Comparison of ENCODE assay signal across 19 cellular contexts in the genomic region with DNA sequence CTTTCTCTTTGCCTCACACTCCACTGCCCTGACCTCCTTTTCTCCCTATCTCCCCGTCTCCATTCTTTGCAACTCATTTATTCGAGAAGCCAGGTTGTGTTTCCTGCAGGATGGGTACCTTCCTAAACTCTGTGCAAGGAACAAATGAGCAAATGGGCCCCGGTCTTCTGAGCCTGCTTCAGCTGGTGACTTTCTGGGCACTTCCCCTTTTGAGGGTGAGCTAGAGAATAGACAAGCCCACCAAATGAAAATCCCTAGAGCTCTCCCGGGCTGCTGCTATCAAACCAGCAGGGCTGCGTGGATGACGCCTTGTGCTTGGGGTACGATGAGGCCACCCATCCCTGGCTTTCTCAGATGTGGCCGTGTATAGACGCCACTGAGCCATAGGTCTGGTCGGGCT.
A peak's percentile ranks its signal among the peaks of the same experiment; 100 is the strongest.
DNase-seq lines count a peak whose midpoint lies in the region; ATAC-seq lines count a peak whose summit lies in the region.
"Had no signal": no experiment of that assay in that cellular context is flagged by ENCODE, and none has a peak within 500 bp of the region (broad histone marks: within the 10 kb centered on the region; RNA-seq: fewer than 3 reads in every experiment).

No MANE protein-coding gene starts in this region.

- no CpG with 5 or more reads among the region's 10 CpGs for WGBS in neuronal stem cell (ENCODE audit: extremely low coverage in 2 of 2, insufficient read length in 2 of 2, insufficient replicate concordance in 1 of 2), 2 donors

- H3K27ac ChIP-seq in neuronal stem cell (replicated peaks; ENCODE audit: low read length) = no peak overlapping the region
- H3K27ac ChIP-seq: C4-2B had no signal

- no peak overlapping the region for H2BK15ac ChIP-seq in neuronal stem cell (ENCODE audit: low read length)

- H3K14ac ChIP-seq in neuronal stem cell (ENCODE audit: low read length) = no peak overlapping the region

- H2BK5ac ChIP-seq in neuronal stem cell (ENCODE audit: low read length) = no peak overlapping the region

- no peaks in the 10 kb centered on the region for H3K27me3 ChIP-seq in neuronal stem cell (ENCODE audit: control insufficient read depth in 3 of 3, insufficient read depth in 3 of 3, low read depth in 1 of 3, low read length in 3 of 3)

- no peaks in the 10 kb centered on the region for H3K36me3 ChIP-seq in neuronal stem cell (replicated peaks in 1 of 2; ENCODE audit: control insufficient read depth in 2 of 2, insufficient read depth in 2 of 2, low read length in 2 of 2)

- no peak overlapping the region for H3K4ac ChIP-seq in neuronal stem cell (ENCODE audit: low read length)

- H4K8ac ChIP-seq in neuronal stem cell (ENCODE audit: low read depth, low read length) = no peak overlapping the region

- peak; percentile 20 for DNase-seq in NOMO-1 treated with DMSO at 0.1 percent for 48 hours (lab: John Stamatoyannopoulos, UW; ENCODE audit: unreplicated experiment)
- DNase-seq in NOMO-1 treated with dmso at 0.1 percent for 144 hours (lab: John Stamatoyannopoulos, UW; ENCODE audit: unreplicated experiment) = no peak
- peak; percentile 8 for DNase-seq in Kasumi-1 (lab: John Stamatoyannopoulos, UW)
- DNase-seq in OCI-M1 (lab: John Stamatoyannopoulos, UW) = peak; percentile 14
- DNase-seq in neuronal stem cell (ENCODE audit: low spot score) = no peak
- DNase-seq in COLO668 (lab: John Stamatoyannopoulos, UW; ENCODE audit: unreplicated experiment) = no peak
- DNase-seq in activated gamma-delta T cell treated with Interleukin-2 at 50 U/mL for 16 hours = no peak
- DNase-seq: 8988T; AML-193; CD4-positive, alpha-beta memory T cell; COR-L47; DMS153; DMS79 treated with DMSO at 0.1 percent for 48 hours; EL; H7; IMR-90 had no signal

- no peak overlapping the region for H2BK12ac ChIP-seq in neuronal stem cell (ENCODE audit: low read length)

- no peak overlapping the region for H3K18ac ChIP-seq in neuronal stem cell (ENCODE audit: low read length)

- no peaks in the 10 kb centered on the region for H3K79me1 ChIP-seq in neuronal stem cell (ENCODE audit: low read depth, low read length)

- peak overlapping the region; percentile 67 for H2BK120ac ChIP-seq in neuronal stem cell (ENCODE audit: low read depth, low read length)

- H2AFZ ChIP-seq in neuronal stem cell (ENCODE audit: low read length) = no peak overlapping the region
- H2AFZ ChIP-seq: GM23338 had no signal

- H2AK5ac ChIP-seq in neuronal stem cell (ENCODE audit: low read depth, low read length) = no peak overlapping the region

- H4K91ac ChIP-seq in neuronal stem cell (ENCODE audit: low read depth, low read length, poor library complexity) = no peak overlapping the region

- H3K23ac ChIP-seq in neuronal stem cell (ENCODE audit: low read depth, low read length, poor library complexity) = no peak overlapping the region

- no peak overlapping the region for H3K4me3 ChIP-seq in neuronal stem cell (ENCODE audit: low read length in 2 of 2)
- H3K4me3 ChIP-seq: GM23338 had no signal

- ATAC-seq in GM21576 (IDR thresholded peaks at IDR 0.05; ENCODE audit: unreplicated experiment) = no peak
- ATAC-seq: GM23338 had no signal

- H3K4me2 ChIP-seq in neuronal stem cell (ENCODE audit: insufficient read depth, low read length, poor library complexity, severe bottlenecking) = no peak overlapping the region
- H3K4me2 ChIP-seq: GM23338 had no signal

- H3K4me1 ChIP-seq in neuronal stem cell (ENCODE audit: control insufficient read depth in 2 of 2, insufficient read depth in 1 of 2, low read depth in 1 of 2, low read length in 2 of 2) = no peaks in the 10 kb centered on the region

- H3K9me3 ChIP-seq in neuronal stem cell (replicated peaks in 1 of 2; ENCODE audit: control insufficient read depth in 2 of 2, insufficient read depth in 1 of 2, low read depth in 1 of 2, low read length in 2 of 2) = peaks cover 0 to 3% of the 10 kb centered on the region in 2 donors

- H3K9ac ChIP-seq in neuronal stem cell (ENCODE audit: low read depth, low read length, poor library complexity) = no peak overlapping the region

Comparison
In these comparisons a context has a peak if more than half of its experiments do, and no peak if none do; other contexts are left out.
1. DNase-seq: peak in NOMO-1 treated with DMSO at 0.1 percent for 48 hours (single experiment), Kasumi-1 (2 of 2) and OCI-M1 (single experiment); none in NOMO-1 treated with dmso at 0.1 percent for 144 hours (single experiment), neuronal stem cell (single experiment), COLO668 (single experiment) and activated gamma-delta T cell treated with Interleukin-2 at 50 U/mL for 16 hours (single experiment).